1 cellular context compared by ENCODE assay signal in genomic region chr3:48088749-48089466, GRCh38.
TF ChIP-seq lines count a peak whose summit lies in the region.

No MANE protein-coding gene starts in this region.

TF ChIP-seq in K562, 482 proteins besides CTCF, POLR2A, EP300 and RAD21 (continued from another document and continues in another):
- TF ChIP-seq ZNF589 (CRISPR knock-in tag; IDR thresholded peaks at IDR 0.05; ENCODE audit: low read depth), result 0 out of 2 replicates have a peak, but pooled peaks have one; percentile 3
- TF ChIP-seq SMARCE1 (IDR thresholded peaks at IDR 0.05), result no peak
- no peak for TF ChIP-seq PYGO2 (tag; IDR thresholded peaks at IDR 0.05)
- TF ChIP-seq, protein P1, sequence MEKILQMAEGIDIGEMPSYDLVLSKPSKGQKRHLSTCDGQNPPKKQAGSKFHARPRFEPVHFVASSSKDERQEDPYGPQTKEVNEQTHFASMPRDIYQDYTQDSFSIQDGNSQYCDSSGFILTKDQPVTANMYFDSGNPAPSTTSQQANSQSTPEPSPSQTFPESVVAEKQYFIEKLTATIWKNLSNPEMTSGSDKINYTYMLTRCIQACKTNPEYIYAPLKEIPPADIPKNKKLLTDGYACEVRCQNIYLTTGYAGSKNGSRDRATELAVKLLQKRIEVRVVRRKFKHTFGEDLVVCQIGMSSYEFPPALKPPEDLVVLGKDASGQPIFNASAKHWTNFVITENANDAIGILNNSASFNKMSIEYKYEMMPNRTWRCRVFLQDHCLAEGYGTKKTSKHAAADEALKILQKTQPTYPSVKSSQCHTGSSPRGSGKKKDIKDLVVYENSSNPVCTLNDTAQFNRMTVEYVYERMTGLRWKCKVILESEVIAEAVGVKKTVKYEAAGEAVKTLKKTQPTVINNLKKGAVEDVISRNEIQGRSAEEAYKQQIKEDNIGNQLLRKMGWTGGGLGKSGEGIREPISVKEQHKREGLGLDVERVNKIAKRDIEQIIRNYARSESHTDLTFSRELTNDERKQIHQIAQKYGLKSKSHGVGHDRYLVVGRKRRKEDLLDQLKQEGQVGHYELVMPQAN (IDR thresholded peaks at IDR 0.05; ENCODE audit: borderline replicate concordance), result peak; percentile 84; the same call in 1 of the 2 replicates
- TF ChIP-seq ZNF212 (CRISPR knock-in tag; IDR thresholded peaks at IDR 0.05), result no peak
- peak; percentile 46 for TF ChIP-seq MXD1 (CRISPR knock-in tag; IDR thresholded peaks at IDR 0.05; ENCODE audit: borderline replicate concordance, poor library complexity, severe bottlenecking)
- no peak for TF ChIP-seq CREB3 (tag; conservative IDR thresholded peaks at IDR 0.05; ENCODE audit: low read depth)
- TF ChIP-seq, protein P2, sequence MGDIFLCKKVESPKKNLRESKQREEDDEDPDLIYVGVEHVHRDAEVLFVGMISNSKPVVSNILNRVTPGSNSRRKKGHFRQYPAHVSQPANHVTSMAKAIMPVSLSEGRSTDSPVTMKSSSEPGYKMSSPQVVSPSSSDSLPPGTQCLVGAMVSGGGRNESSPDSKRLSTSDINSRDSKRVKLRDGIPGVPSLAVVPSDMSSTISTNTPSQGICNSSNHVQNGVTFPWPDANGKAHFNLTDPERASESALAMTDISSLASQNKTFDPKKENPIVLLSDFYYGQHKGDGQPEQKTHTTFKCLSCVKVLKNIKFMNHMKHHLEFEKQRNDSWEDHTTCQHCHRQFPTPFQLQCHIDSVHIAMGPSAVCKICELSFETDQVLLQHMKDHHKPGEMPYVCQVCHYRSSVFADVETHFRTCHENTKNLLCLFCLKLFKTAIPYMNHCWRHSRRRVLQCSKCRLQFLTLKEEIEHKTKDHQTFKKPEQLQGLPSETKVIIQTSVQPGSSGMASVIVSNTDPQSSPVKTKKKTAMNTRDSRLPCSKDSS (IDR thresholded peaks at IDR 0.05; ENCODE audit: low read depth, partially characterized antibody), result no peak
- TF ChIP-seq FIP1L1 (IDR thresholded peaks at IDR 0.05; ENCODE audit: low read depth, low read length, poor library complexity, severe bottlenecking), result peak; percentile 81
- TF ChIP-seq CEBPB (tag; IDR thresholded peaks at IDR 0.05), result peak; percentile 88
- peak; percentile 97 for TF ChIP-seq MAZ (CRISPR knock-in tag; conservative IDR thresholded peaks at IDR 0.05 in 1 of 2, IDR thresholded peaks at IDR 0.05 in 1 of 2)
- TF ChIP-seq ZNF165 (CRISPR knock-in tag; IDR thresholded peaks at IDR 0.05; ENCODE audit: borderline replicate concordance), result no peak
- peak; percentile 51; the same call in 1 of the 2 replicates for TF ChIP-seq SIN3B (IDR thresholded peaks at IDR 0.05; ENCODE audit: low read depth)
- TF ChIP-seq SAFB (IDR thresholded peaks at IDR 0.05; ENCODE audit: borderline replicate concordance, low read depth, low read length), result peak; percentile 8; the same call in 1 of the 2 replicates
- TF ChIP-seq GTF2B (IDR thresholded peaks at IDR 0.05; ENCODE audit: extremely low read depth, insufficient read length), result no peak
- no peak for TF ChIP-seq KLF10 (CRISPR knock-in tag; IDR thresholded peaks at IDR 0.05)
- TF ChIP-seq, protein P3, sequence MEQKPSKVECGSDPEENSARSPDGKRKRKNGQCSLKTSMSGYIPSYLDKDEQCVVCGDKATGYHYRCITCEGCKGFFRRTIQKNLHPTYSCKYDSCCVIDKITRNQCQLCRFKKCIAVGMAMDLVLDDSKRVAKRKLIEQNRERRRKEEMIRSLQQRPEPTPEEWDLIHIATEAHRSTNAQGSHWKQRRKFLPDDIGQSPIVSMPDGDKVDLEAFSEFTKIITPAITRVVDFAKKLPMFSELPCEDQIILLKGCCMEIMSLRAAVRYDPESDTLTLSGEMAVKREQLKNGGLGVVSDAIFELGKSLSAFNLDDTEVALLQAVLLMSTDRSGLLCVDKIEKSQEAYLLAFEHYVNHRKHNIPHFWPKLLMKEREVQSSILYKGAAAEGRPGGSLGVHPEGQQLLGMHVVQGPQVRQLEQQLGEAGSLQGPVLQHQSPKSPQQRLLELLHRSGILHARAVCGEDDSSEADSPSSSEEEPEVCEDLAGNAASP (IDR thresholded peaks at IDR 0.05), result no peak
- peak; percentile 97 for TF ChIP-seq AFF4 (CRISPR knock-in tag; IDR thresholded peaks at IDR 0.05)
- TF ChIP-seq CHD4 (IDR thresholded peaks at IDR 0.05; ENCODE audit: insufficient read depth, insufficient replicate concordance, low read depth, low read length, poor library complexity, severe bottlenecking), result no peak
- peak; percentile 83 for TF ChIP-seq GMEB1 (CRISPR knock-in tag; IDR thresholded peaks at IDR 0.05)
- no peak for TF ChIP-seq ZNF232 (CRISPR knock-in tag; IDR thresholded peaks at IDR 0.05)
- no peak for TF ChIP-seq NR2C1 (IDR thresholded peaks at IDR 0.05)
- 0 out of 2 replicates have a peak, but pooled peaks have one; percentile 22 for TF ChIP-seq NR2C1 (tag; IDR thresholded peaks at IDR 0.05)
- TF ChIP-seq GABPB1 (CRISPR knock-in tag; IDR thresholded peaks at IDR 0.05), result peak; percentile 82
- TF ChIP-seq ATF7 (IDR thresholded peaks at IDR 0.05), result peak; percentile 97
- TF ChIP-seq MTA3 (IDR thresholded peaks at IDR 0.05; ENCODE audit: borderline replicate concordance), result peak; percentile 96
- peak; percentile 92 for TF ChIP-seq RERE (CRISPR knock-in tag; IDR thresholded peaks at IDR 0.05; ENCODE audit: borderline replicate concordance)
- TF ChIP-seq RBM17 (IDR thresholded peaks at IDR 0.05; ENCODE audit: borderline replicate concordance, low read depth, low read length), result no peak
- TF ChIP-seq PHTF2 (CRISPR knock-in tag; IDR thresholded peaks at IDR 0.05), result no peak
- TF ChIP-seq AFF1 (IDR thresholded peaks at IDR 0.05; ENCODE audit: low read depth in 1 of 2, partially characterized antibody in 2 of 2), result peak in 1 of 2 experiments; percentile 83
- TF ChIP-seq SRSF9 (IDR thresholded peaks at IDR 0.05; ENCODE audit: borderline replicate concordance, low read depth, low read length), result no peak
- TF ChIP-seq, protein P4, sequence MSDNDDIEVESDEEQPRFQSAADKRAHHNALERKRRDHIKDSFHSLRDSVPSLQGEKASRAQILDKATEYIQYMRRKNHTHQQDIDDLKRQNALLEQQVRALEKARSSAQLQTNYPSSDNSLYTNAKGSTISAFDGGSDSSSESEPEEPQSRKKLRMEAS (CRISPR knock-in tag; IDR thresholded peaks at IDR 0.05), result peak; percentile 98
